In the genomic region with DNA sequence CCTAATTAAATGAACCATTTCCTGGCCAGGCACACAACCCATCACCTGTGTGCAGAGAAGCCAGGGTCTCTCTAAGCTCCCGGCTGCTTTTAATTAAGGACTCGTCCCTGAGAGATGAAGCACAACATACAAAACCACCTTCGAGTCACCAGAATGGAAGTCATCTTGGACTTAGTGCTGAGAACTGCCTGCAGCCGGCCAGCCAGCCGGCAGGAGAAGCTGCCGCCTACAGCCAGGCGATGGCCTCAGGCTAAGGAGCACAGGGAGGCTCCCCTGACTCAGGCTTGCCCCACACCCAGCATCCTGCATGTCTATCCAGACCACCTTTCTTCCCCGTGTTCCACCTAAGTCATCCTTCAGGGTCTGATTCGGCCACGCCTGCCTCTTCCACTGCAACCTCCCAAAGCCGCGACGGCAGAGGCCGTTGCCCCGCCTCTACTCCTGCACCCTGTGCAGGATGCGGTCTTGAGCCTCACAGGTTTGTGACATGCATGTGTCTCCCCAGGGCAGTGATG, we compare ENCODE assay signal across 14 cellular contexts.
DNase-seq lines count a peak whose midpoint lies in the region; ATAC-seq, FAIRE-seq and TF ChIP-seq lines count a peak whose summit lies in the region.
"Had no signal": no experiment of that assay in that cellular context is flagged by ENCODE, and none has a peak within 500 bp of the region (broad histone marks: within the 10 kb centered on the region; RNA-seq: fewer than 3 reads in every experiment).

No MANE protein-coding gene starts in this region.

- H2AK5ac ChIP-seq in mesenchymal stem cell (ENCODE audit: low read length, severe bottlenecking) = no peak overlapping the region

- ATAC-seq in GM21528 (IDR thresholded peaks at IDR 0.05; ENCODE audit: low FRiP score, unreplicated experiment) = no peak
- ATAC-seq in HG02763 (IDR thresholded peaks at IDR 0.05; ENCODE audit: unreplicated experiment) = no peak
- ATAC-seq in body of pancreas = no peak

- H3K4me3 ChIP-seq in BLaER1 (no peak overlapping the region), bronchial epithelial cell (ENCODE audit: low read depth, low read length) (no peak overlapping the region), mesenchymal stem cell (ENCODE audit: insufficient read depth in 1 of 2, low read depth in 1 of 2, low read length in 2 of 2) (no peak overlapping the region), body of pancreas (no peak overlapping the region)
- H3K4me3 ChIP-seq: colonic mucosa had no signal

- no peak overlapping the region for H2AFZ ChIP-seq in mesenchymal stem cell (ENCODE audit: low read depth, low read length)

- WGBS in mesenchymal stem cell = 89% methylated on average over 16 of the region's 16 CpGs
- 76 to 78% methylated on average over 3 to 16 of the region's 16 CpGs for WGBS in body of pancreas, 2 donors

- peak; percentile 94 for DNase-seq in HFFc6
- peak; percentile 55 for DNase-seq in bronchial epithelial cell (ENCODE audit: low read depth)
- DNase-seq in mesenchymal stem cell = peak; percentile 57
- no peak for DNase-seq in body of pancreas
- no peak for DNase-seq in NCI-H774 (lab: John Stamatoyannopoulos, UW)
- DNase-seq: activated CD4-positive, alpha-beta T cell treated with anti-CD3 and anti-CD28 coated beads, Interleukin-2, amount 50 U/mL, for 4 hours; colonic mucosa; DMS79 treated with DMSO at 0.1 percent for 48 hours; NCI-H2081; occipital lobe; SIG-M5 had no signal

- peaks cover 42% of the 10 kb centered on the region for H3K36me3 ChIP-seq in BLaER1
- peaks cover 3% of the 10 kb centered on the region for H3K36me3 ChIP-seq in bronchial epithelial cell (ENCODE audit: control insufficient read depth, insufficient read depth, low read length)
- peaks cover 27 to 32% of the 10 kb centered on the region in 2 experiments for H3K36me3 ChIP-seq in mesenchymal stem cell (ENCODE audit: control insufficient read depth in 1 of 2, insufficient read depth in 2 of 2, low read depth in 1 of 2, low read length in 2 of 2)
- no peaks in the 10 kb centered on the region for H3K36me3 ChIP-seq in body of pancreas (replicated peaks in 1 of 2; ENCODE audit: insufficient read depth in 1 of 2, low read depth in 2 of 2)
- H3K36me3 ChIP-seq: colonic mucosa had no signal

- H4K91ac ChIP-seq in mesenchymal stem cell (ENCODE audit: low read length) = peak overlapping the region; percentile 11

- no peak overlapping the region for H3K9ac ChIP-seq in BLaER1
- H3K9ac ChIP-seq in mesenchymal stem cell (ENCODE audit: low read length) = peak overlapping the region; percentile 55

- intact Hi-C loops in body of pancreas (cut with DNase I) = loop anchor here (10.0 kb wide), 1 partner anchor 189 kb away; no protein-coding TSS in a partner anchor

- H2BK15ac ChIP-seq in mesenchymal stem cell (ENCODE audit: low read depth, poor library complexity, severe bottlenecking) = no peak overlapping the region

- peaks cover 7% of the 10 kb centered on the region for H3K27me3 Mint-ChIP-seq in HFFc6 (ENCODE audit: insufficient read depth)

- H3K27ac Mint-ChIP-seq in HFFc6 = peak overlapping the region; percentile 89

- no peak overlapping the region for H2BK12ac ChIP-seq in mesenchymal stem cell (ENCODE audit: low read length in 2 of 2)

- peaks cover 68% of the 10 kb centered on the region for H3K4me1 ChIP-seq in BLaER1
- H3K4me1 ChIP-seq in mesenchymal stem cell (ENCODE audit: control insufficient read depth, insufficient read depth, low read depth, low read length) = peaks cover 46% of the 10 kb centered on the region
- peaks cover 6% of the 10 kb centered on the region for H3K4me1 ChIP-seq in body of pancreas
- H3K4me1 ChIP-seq: colonic mucosa had no signal

- H3K4me3 Mint-ChIP-seq in HFFc6 = peak overlapping the region; percentile 55

- no peaks in the 10 kb centered on the region for H3K27me3 ChIP-seq in BLaER1
- H3K27me3 ChIP-seq in bronchial epithelial cell (ENCODE audit: control insufficient read depth, insufficient read depth, low read length) = no peaks in the 10 kb centered on the region
- H3K27me3 ChIP-seq in mesenchymal stem cell (ENCODE audit: control insufficient read depth in 1 of 2, insufficient read depth in 1 of 2, low read length in 2 of 2) = no peaks in the 10 kb centered on the region
- H3K27me3 ChIP-seq in body of pancreas = no peaks in the 10 kb centered on the region
- H3K27me3 ChIP-seq: colonic mucosa had no signal

- peaks cover 35% of the 10 kb centered on the region for H3K36me3 Mint-ChIP-seq in HFFc6 (ENCODE audit: low read depth)

- H2BK120ac ChIP-seq in mesenchymal stem cell (ENCODE audit: low read depth, low read length) = no peak overlapping the region

- FAIRE-seq in bronchial epithelial cell (lab: Jason Lieb, UNC) = no peak

- peaks cover 81% of the 10 kb centered on the region for H3K4me1 Mint-ChIP-seq in HFFc6 (ENCODE audit: low read depth)

- TF ChIP-seq CTCF in HFFc6 (IDR thresholded peaks at IDR 0.05) = peak; percentile 48
- no peak for TF ChIP-seq CTCF in bronchial epithelial cell (IDR thresholded peaks at IDR 0.05; ENCODE audit: insufficient read depth, low read length, severe bottlenecking)
- TF ChIP-seq CTCF in body of pancreas (IDR thresholded peaks at IDR 0.05) = no peak

- H3K4ac ChIP-seq in mesenchymal stem cell (ENCODE audit: low read depth in 1 of 2, low read length in 2 of 2) = no peak overlapping the region

- H3K79me1 ChIP-seq in mesenchymal stem cell (replicated peaks; ENCODE audit: low read length, poor library complexity, severe bottlenecking) = peaks cover 36% of the 10 kb centered on the region

- no peak overlapping the region for H3K14ac ChIP-seq in mesenchymal stem cell (ENCODE audit: low read length in 2 of 2)

- H3K9me3 ChIP-seq in BLaER1 = no peaks in the 10 kb centered on the region
- no peaks in the 10 kb centered on the region for H3K9me3 ChIP-seq in mesenchymal stem cell (ENCODE audit: control insufficient read depth, low read length)
- H3K9me3 ChIP-seq in body of pancreas = no peaks in the 10 kb centered on the region
- H3K9me3 ChIP-seq: colonic mucosa had no signal

- no peak for TF ChIP-seq POLR2A in body of pancreas (IDR thresholded peaks at IDR 0.05)

- H3K18ac ChIP-seq in mesenchymal stem cell (ENCODE audit: low read depth in 1 of 2, low read length in 2 of 2) = no peak overlapping the region

- peak overlapping the region; percentile 31 for H3K27ac ChIP-seq in BLaER1
- H3K27ac ChIP-seq in mesenchymal stem cell (ENCODE audit: low read length, poor library complexity, severe bottlenecking) = no peak overlapping the region
- no peak overlapping the region for H3K27ac ChIP-seq in body of pancreas
- H3K27ac ChIP-seq: colonic mucosa had no signal

- no peak overlapping the region for H3K23ac ChIP-seq in mesenchymal stem cell (ENCODE audit: low read length in 2 of 2)

- no peaks in the 10 kb centered on the region for H3K9me3 Mint-ChIP-seq in HFFc6

- H4K20me1 ChIP-seq in BLaER1 = peaks cover 66% of the 10 kb centered on the region

- H3K4me2 ChIP-seq in BLaER1 = peak overlapping the region; percentile 92
- H3K4me2 ChIP-seq in mesenchymal stem cell (ENCODE audit: low read length, poor library complexity, severe bottlenecking) = no peak overlapping the region

- H4K8ac ChIP-seq in mesenchymal stem cell (ENCODE audit: low read length) = no peak overlapping the region

- H2BK5ac ChIP-seq in mesenchymal stem cell (ENCODE audit: low read depth, low read length, poor library complexity, severe bottlenecking) = no peak overlapping the region

Comparison
In these comparisons a context has a peak if more than half of its experiments do, and no peak if none do; other contexts are left out.
1. DNase-seq: peak in HFFc6 (single experiment), bronchial epithelial cell (single experiment) and mesenchymal stem cell (single experiment); none in body of pancreas (0 of 4) and NCI-H774 (single experiment).